In genomic region chr6:136067731-136068341, GRCh38 we compare ENCODE assay signal across 2 cellular contexts.
TF ChIP-seq lines count a peak whose summit lies in the region.

No MANE protein-coding gene starts in this region.

TF ChIP-seq in WTC11, 78 proteins besides CTCF, POLR2A, EP300 and RAD21:
- TF ChIP-seq, protein P1, sequence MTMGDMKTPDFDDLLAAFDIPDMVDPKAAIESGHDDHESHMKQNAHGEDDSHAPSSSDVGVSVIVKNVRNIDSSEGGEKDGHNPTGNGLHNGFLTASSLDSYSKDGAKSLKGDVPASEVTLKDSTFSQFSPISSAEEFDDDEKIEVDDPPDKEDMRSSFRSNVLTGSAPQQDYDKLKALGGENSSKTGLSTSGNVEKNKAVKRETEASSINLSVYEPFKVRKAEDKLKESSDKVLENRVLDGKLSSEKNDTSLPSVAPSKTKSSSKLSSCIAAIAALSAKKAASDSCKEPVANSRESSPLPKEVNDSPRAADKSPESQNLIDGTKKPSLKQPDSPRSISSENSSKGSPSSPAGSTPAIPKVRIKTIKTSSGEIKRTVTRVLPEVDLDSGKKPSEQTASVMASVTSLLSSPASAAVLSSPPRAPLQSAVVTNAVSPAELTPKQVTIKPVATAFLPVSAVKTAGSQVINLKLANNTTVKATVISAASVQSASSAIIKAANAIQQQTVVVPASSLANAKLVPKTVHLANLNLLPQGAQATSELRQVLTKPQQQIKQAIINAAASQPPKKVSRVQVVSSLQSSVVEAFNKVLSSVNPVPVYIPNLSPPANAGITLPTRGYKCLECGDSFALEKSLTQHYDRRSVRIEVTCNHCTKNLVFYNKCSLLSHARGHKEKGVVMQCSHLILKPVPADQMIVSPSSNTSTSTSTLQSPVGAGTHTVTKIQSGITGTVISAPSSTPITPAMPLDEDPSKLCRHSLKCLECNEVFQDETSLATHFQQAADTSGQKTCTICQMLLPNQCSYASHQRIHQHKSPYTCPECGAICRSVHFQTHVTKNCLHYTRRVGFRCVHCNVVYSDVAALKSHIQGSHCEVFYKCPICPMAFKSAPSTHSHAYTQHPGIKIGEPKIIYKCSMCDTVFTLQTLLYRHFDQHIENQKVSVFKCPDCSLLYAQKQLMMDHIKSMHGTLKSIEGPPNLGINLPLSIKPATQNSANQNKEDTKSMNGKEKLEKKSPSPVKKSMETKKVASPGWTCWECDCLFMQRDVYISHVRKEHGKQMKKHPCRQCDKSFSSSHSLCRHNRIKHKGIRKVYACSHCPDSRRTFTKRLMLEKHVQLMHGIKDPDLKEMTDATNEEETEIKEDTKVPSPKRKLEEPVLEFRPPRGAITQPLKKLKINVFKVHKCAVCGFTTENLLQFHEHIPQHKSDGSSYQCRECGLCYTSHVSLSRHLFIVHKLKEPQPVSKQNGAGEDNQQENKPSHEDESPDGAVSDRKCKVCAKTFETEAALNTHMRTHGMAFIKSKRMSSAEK (CRISPR knock-in tag; IDR thresholded peaks at IDR 0.05; ENCODE audit: borderline replicate concordance) = no peak
- TF ChIP-seq ZNF423 (CRISPR knock-in tag; IDR thresholded peaks at IDR 0.05) (no peak), USF2 (CRISPR knock-in tag; IDR thresholded peaks at IDR 0.05) (no peak), NFYB (CRISPR knock-in tag; conservative IDR thresholded peaks at IDR 0.05; ENCODE audit: low read depth) (no peak), ZBTB21 (CRISPR knock-in tag; IDR thresholded peaks at IDR 0.05; ENCODE audit: borderline replicate concordance) (no peak), NFE2L1 (CRISPR knock-in tag; IDR thresholded peaks at IDR 0.05) (no peak), ERG (CRISPR knock-in tag; IDR thresholded peaks at IDR 0.05) (no peak), CREM (CRISPR knock-in tag; IDR thresholded peaks at IDR 0.05) (no peak), SOX15 (CRISPR knock-in tag; IDR thresholded peaks at IDR 0.05) (no peak), CDX4 (CRISPR knock-in tag; IDR thresholded peaks at IDR 0.05; ENCODE audit: borderline replicate concordance) (no peak), ZNF416 (CRISPR knock-in tag; IDR thresholded peaks at IDR 0.05) (no peak)

TF ChIP-seq in HepG2, 621 proteins besides CTCF, POLR2A, EP300 and RAD21 (continued from another document):
- no peak for TF ChIP-seq HMGXB4 (CRISPR knock-in tag; IDR thresholded peaks at IDR 0.05; ENCODE audit: borderline replicate concordance in 1 of 2, low read depth in 1 of 2)
